ENCODE assay signal across 17 cellular contexts in the genomic region with DNA sequence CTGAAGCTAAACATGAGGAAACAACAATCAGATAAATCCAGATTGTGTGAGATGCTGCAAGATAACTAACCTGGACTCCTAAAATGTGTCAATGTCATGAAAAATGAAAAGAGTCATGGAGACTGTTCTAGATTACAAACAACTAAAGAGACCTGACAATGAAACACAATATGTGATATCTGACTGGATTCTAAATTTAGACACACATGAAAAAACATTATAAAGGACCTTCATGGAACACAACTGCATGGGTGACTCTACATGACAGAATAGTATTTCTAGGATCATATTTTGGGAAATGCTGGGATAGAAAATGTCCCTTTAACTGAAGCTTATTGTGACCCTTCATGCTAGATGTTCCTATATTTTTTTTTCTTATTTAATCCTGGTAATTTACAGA. TPM values are rescaled to one million over a fixed set of nuclear protein-coding genes. Genes with fewer than 3 reads are reported as not detected.
A peak's percentile ranks its signal among the peaks of the same experiment; 100 is the strongest.
DNase-seq lines count a peak whose midpoint lies in the region; ATAC-seq and TF ChIP-seq lines count a peak whose summit lies in the region.
"Had no signal": no experiment of that assay in that cellular context is flagged by ENCODE, and none has a peak within 500 bp of the region (broad histone marks: within the 10 kb centered on the region; RNA-seq: fewer than 3 reads in every experiment).

No MANE protein-coding gene starts in this region.

- H3K9me3 ChIP-seq in left ventricle myocardium inferior (replicated peaks), result no peaks in the 10 kb centered on the region
- H3K9me3 ChIP-seq in right cardiac atrium (ENCODE audit: control insufficient read depth, low read length), result no peaks in the 10 kb centered on the region
- no peaks in the 10 kb centered on the region for H3K9me3 ChIP-seq in osteoblast (ENCODE audit: low read depth, low read length)
- no peaks in the 10 kb centered on the region for H3K9me3 ChIP-seq in subcutaneous abdominal adipose tissue (ENCODE audit: control insufficient read depth in 5 of 5, low read length in 5 of 5)
- H3K9me3 ChIP-seq in upper lobe of left lung, result no peaks in the 10 kb centered on the region
- H3K9me3 ChIP-seq: A549; BLaER1 treated with 17β-estradiol and CSF1 and Interleukin-3, amounts not matched to agents 10 nM and 100 nM; Caco-2 had no signal

- no peak overlapping the region for H2AFZ ChIP-seq in osteoblast (ENCODE audit: low read length)

- DNase-seq in left ventricle myocardium inferior, result no peak
- no peak for DNase-seq in right cardiac atrium
- DNase-seq in osteoblast (ENCODE audit: insufficient read length, low spot score, missing footprints), result peak; percentile 32
- DNase-seq in activated gamma-delta T cell (lab: John Stamatoyannopoulos, UW), result no peak
- no peak for DNase-seq in upper lobe of left lung
- DNase-seq: AML-193; Caco-2; Calu3; CD4-positive, alpha-beta T cell; CD8-positive, alpha-beta T cell; DMS79 treated with DMSO at 0.1 percent for 48 hours; GF-D8 had no signal

- no peak for TF ChIP-seq CTCF in left ventricle myocardium inferior (IDR thresholded peaks at IDR 0.05; ENCODE audit: borderline replicate concordance)
- TF ChIP-seq CTCF in osteoblast (IDR thresholded peaks at IDR 0.05; ENCODE audit: extremely low read depth, low read depth, low read length), result no peak
- TF ChIP-seq CTCF in upper lobe of left lung (IDR thresholded peaks at IDR 0.05), result no peak

- no peak for ATAC-seq in right cardiac atrium
- ATAC-seq in upper lobe of left lung (ENCODE audit: low FRiP score in 2 of 2), result no peak
- ATAC-seq: A549; CD8-positive, alpha-beta T cell had no signal

- H3K36me3 ChIP-seq in left ventricle myocardium inferior (no peaks in the 10 kb centered on the region), osteoblast (ENCODE audit: insufficient read depth, low read length) (no peaks in the 10 kb centered on the region), subcutaneous abdominal adipose tissue (ENCODE audit: control insufficient read depth in 5 of 5, insufficient read depth in 5 of 5, low read length in 5 of 5) (no peaks in the 10 kb centered on the region), upper lobe of left lung (no peaks in the 10 kb centered on the region)
- H3K36me3 ChIP-seq: BLaER1 treated with 17β-estradiol and CSF1 and Interleukin-3, amounts not matched to agents 10 nM and 100 nM had no signal

- no peak for TF ChIP-seq POLR2A in upper lobe of left lung (IDR thresholded peaks at IDR 0.05)

- H3K4me3 ChIP-seq in left ventricle myocardium inferior, result no peak overlapping the region
- H3K4me3 ChIP-seq in right cardiac atrium (ENCODE audit: low read length), result no peak overlapping the region
- no peak overlapping the region for H3K4me3 ChIP-seq in osteoblast (ENCODE audit: insufficient read depth, low read length)
- H3K4me3 ChIP-seq in subcutaneous abdominal adipose tissue (ENCODE audit: low read depth in 1 of 5, low read length in 5 of 5), result no peak overlapping the region
- no peak overlapping the region for H3K4me3 ChIP-seq in upper lobe of left lung
- H3K4me3 ChIP-seq: A549; BLaER1 treated with 17β-estradiol and CSF1 and Interleukin-3, amounts not matched to agents 10 nM and 100 nM had no signal

- intact Hi-C loops in left ventricle myocardium inferior (cut with micrococcal nuclease), result no loop called here
- intact Hi-C loops in right cardiac atrium (cut with DNase I), result no loop called here

- H3K4me1 ChIP-seq in left ventricle myocardium inferior, result peaks cover 82% of the 10 kb centered on the region
- H3K4me1 ChIP-seq in right cardiac atrium (ENCODE audit: control insufficient read depth, insufficient read depth, low read length), result peaks cover 12% of the 10 kb centered on the region
- H3K4me1 ChIP-seq in osteoblast (ENCODE audit: insufficient read depth, low read length), result no peaks in the 10 kb centered on the region
- H3K4me1 ChIP-seq in subcutaneous abdominal adipose tissue (ENCODE audit: control insufficient read depth in 5 of 5, insufficient read depth in 5 of 5, low read length in 5 of 5), result peaks cover 5 to 71% (median 59%) of the 10 kb centered on the region in 5 donors
- peaks cover 43 to 53% (median 50%) of the 10 kb centered on the region in 4 donors for H3K4me1 ChIP-seq in upper lobe of left lung
- H3K4me1 ChIP-seq: A549, Caco-2 had no signal

- peak overlapping the region; percentile 72 for H3K27ac ChIP-seq in left ventricle myocardium inferior (replicated peaks)
- no peak overlapping the region for H3K27ac ChIP-seq in right cardiac atrium (ENCODE audit: low read length)
- no peak overlapping the region for H3K27ac ChIP-seq in osteoblast (ENCODE audit: low read depth, low read length)
- H3K27ac ChIP-seq in subcutaneous abdominal adipose tissue (ENCODE audit: low read depth, low read length), result peak overlapping the region; percentile 72
- H3K27ac ChIP-seq in upper lobe of left lung, result peak overlapping the region in 1 of 4 donors; percentile 30
- H3K27ac ChIP-seq: 22Rv1; A549; BLaER1 treated with 17β-estradiol and CSF1 and Interleukin-3, amounts not matched to agents 10 nM and 100 nM; C4-2B had no signal

- no peak for TF ChIP-seq EP300 in upper lobe of left lung (IDR thresholded peaks at IDR 0.05)

- no peaks in the 10 kb centered on the region for H3K79me2 ChIP-seq in osteoblast (ENCODE audit: insufficient read depth, low read length)

- no peak overlapping the region for H3K4me2 ChIP-seq in osteoblast (ENCODE audit: insufficient read depth, low read length)
- H3K4me2 ChIP-seq: A549; BLaER1 treated with 17β-estradiol and CSF1 and Interleukin-3, amounts not matched to agents 10 nM and 100 nM had no signal

- no peaks in the 10 kb centered on the region for H4K20me1 ChIP-seq in osteoblast (ENCODE audit: insufficient read depth, low read length)
- H4K20me1 ChIP-seq: BLaER1 treated with 17β-estradiol and CSF1 and Interleukin-3, amounts not matched to agents 10 nM and 100 nM had no signal

- H3K9ac ChIP-seq in subcutaneous abdominal adipose tissue (ENCODE audit: low read length in 5 of 5), result no peak overlapping the region
- H3K9ac ChIP-seq: BLaER1 treated with 17β-estradiol and CSF1 and Interleukin-3, amounts not matched to agents 10 nM and 100 nM had no signal

- H3K27me3 ChIP-seq in left ventricle myocardium inferior (ENCODE audit: low read depth), result no peaks in the 10 kb centered on the region
- H3K27me3 ChIP-seq in right cardiac atrium (ENCODE audit: control insufficient read depth, insufficient read depth), result no peaks in the 10 kb centered on the region
- H3K27me3 ChIP-seq in osteoblast (ENCODE audit: insufficient read depth, low read length), result no peaks in the 10 kb centered on the region
- no peaks in the 10 kb centered on the region for H3K27me3 ChIP-seq in subcutaneous abdominal adipose tissue (ENCODE audit: control insufficient read depth in 5 of 5, insufficient read depth in 4 of 5, low read length in 5 of 5)
- no peaks in the 10 kb centered on the region for H3K27me3 ChIP-seq in upper lobe of left lung

RNA-seq across cellular contexts. Expression of a gene that starts 18.5 kb away (rescaled TPM):
- 484 TPM for total RNA-seq in left ventricle myocardium inferior
- 100 to 1,000 TPM; 304 to 348 (median 336) TPM for total RNA-seq in right cardiac atrium
- 141 TPM for polyA plus RNA-seq in right cardiac atrium
- total RNA-seq in osteoblast, result 249 and 250 TPM in 2 replicates
- total RNA-seq in upper lobe of left lung, result 100 to 1,000 TPM; 449 to 911 (median 654) TPM

Comparison
In these comparisons a context has a peak if more than half of its experiments do, and no peak if none do; other contexts are left out.
1. H3K27ac ChIP-seq: peak in left ventricle myocardium inferior (single experiment) and subcutaneous abdominal adipose tissue (single experiment); none in right cardiac atrium (single experiment) and osteoblast (single experiment).